ENCODE assay signal across 28 cellular contexts in the genomic region with DNA sequence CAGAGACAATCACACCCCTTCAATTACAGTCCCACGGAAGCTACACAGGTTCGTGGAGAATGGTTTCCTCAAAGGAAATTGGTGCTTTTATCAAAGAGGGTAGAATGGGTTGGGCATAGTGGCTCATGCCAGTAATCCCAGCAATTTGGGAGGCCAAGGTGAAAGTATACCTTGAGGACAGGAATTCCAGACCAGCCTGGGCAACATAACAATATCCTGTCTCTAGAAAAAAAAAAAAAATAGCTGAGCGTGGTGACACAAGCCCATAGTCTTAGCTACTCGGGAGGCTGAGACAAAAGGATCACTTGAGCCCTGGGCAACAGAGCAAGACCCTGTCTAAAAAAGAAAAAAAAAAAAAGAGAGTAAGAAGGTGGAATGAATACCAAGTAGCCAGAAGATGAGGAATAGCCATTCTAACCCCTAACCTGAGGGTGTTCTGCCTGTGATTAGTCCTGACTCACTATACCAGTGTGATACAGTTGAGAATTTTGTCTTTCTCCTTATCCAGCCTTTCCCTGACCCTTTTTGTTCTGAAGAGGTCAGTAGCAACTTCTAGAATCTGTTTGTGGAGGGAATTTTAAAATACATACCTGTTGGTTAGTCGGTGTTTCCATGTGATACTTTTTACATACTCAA.
DNase-seq lines count a peak whose midpoint lies in the region; ATAC-seq, FAIRE-seq and TF ChIP-seq lines count a peak whose summit lies in the region.
"Had no signal": no experiment of that assay in that cellular context is flagged by ENCODE, and none has a peak within 500 bp of the region (broad histone marks: within the 10 kb centered on the region; RNA-seq: fewer than 3 reads in every experiment).

No MANE protein-coding gene starts in this region.

- peak; percentile 4 for DNase-seq in activated CD8-positive, alpha-beta T cell treated with anti-CD3 and anti-CD28 coated beads, Interleukin-2, amount 10 ng/mL, durations not matched to agents 7 days and 5 days
- no peak for DNase-seq in activated CD8-positive, alpha-beta T cell treated with anti-CD3 and anti-CD28 coated beads for 36 hours
- peak; percentile 35 for DNase-seq in astrocyte (ENCODE audit: low read depth)
- DNase-seq in foreskin keratinocyte = peak in 1 of 2 donors; percentile 73
- no peak for DNase-seq in spleen
- no peak for DNase-seq in Right ventricle myocardium inferior (ENCODE audit: missing footprints)
- no peak for DNase-seq in stimulated activated CD4-positive, alpha-beta T cell treated with anti-CD3 and anti-CD28 coated beads, Interleukin-12 subunit alpha, Interleukin-12 subunit beta, amount 100 ng/mL, for 4 hours
- DNase-seq: 8988T; activated CD4-positive, alpha-beta T cell treated with anti-CD3 and anti-CD28 coated beads for 36 hours; activated naive CD4-positive, alpha-beta T cell treated with anti-CD3 and anti-CD28 coated beads, Interleukin-2, amount 50 U/mL, for 16 hours; CD4-positive, CD25-positive, alpha-beta regulatory T cell; DMS79 treated with DMSO at 0.1 percent for 48 hours; H7; natural killer cell; NCI-H1417 treated with DMSO at 0.1 percent for 48 hours; NCI-H2029 treated with DMSO at 0.1 percent for 48 hours; NCI-H69; nucleus accumbens; SHP77 treated with DMSO at 0.1 percent for 48 hours; transverse colon had no signal

- no peak overlapping the region for H3K4me3 Mint-ChIP-seq in activated CD8-positive, alpha-beta T cell treated with anti-CD3 and anti-CD28 coated beads, Interleukin-2, amount 10 ng/mL, durations not matched to agents 7 days and 5 days
- H3K4me3 Mint-ChIP-seq in activated CD8-positive, alpha-beta T cell treated with anti-CD3 and anti-CD28 coated beads for 36 hours = no peak overlapping the region
- no peak overlapping the region for H3K4me3 Mint-ChIP-seq in astrocyte (ENCODE audit: unreplicated experiment)
- H3K4me3 Mint-ChIP-seq: activated CD4-positive, alpha-beta T cell treated with anti-CD3 and anti-CD28 coated beads for 36 hours; activated T-helper 17 cell treated with anti-CD3 and anti-CD28 coated beads, Interleukin-2, amount 50 U/mL, for 72 hours; brain; CD4-positive, CD25-positive, alpha-beta regulatory T cell; natural killer cell; stimulated activated memory B cell treated with anti-CD40 and anti-IgM and Interleukin-4, amounts not matched to agents 10 μg/mL and 1 μg/mL and 100 μg/mL, for 72 hours had no signal

- no peak for TF ChIP-seq CTCF in activated CD8-positive, alpha-beta T cell treated with anti-CD3 and anti-CD28 coated beads for 36 hours (IDR thresholded peaks at IDR 0.05)
- TF ChIP-seq CTCF in astrocyte (IDR thresholded peaks at IDR 0.05; ENCODE audit: insufficient read depth, low read depth, low read length) = no peak
- TF ChIP-seq CTCF in foreskin keratinocyte (conservative IDR thresholded peaks at IDR 0.05) = no peak
- no peak for TF ChIP-seq CTCF in spleen (IDR thresholded peaks at IDR 0.05 in 8 of 11, conservative IDR thresholded peaks at IDR 0.05 in 3 of 11)

- FAIRE-seq in astrocyte (lab: Jason Lieb, UNC) = no peak
- FAIRE-seq: GM19239 had no signal

- no peaks in the 10 kb centered on the region for H3K9me3 ChIP-seq in astrocyte (ENCODE audit: insufficient read depth, low read depth, low read length)
- H3K9me3 ChIP-seq in spleen = no peaks in the 10 kb centered on the region

- H3K27me3 ChIP-seq in astrocyte (ENCODE audit: insufficient read depth, low read length) (no peaks in the 10 kb centered on the region), foreskin keratinocyte (no peaks in the 10 kb centered on the region), spleen (replicated peaks in 1 of 7) (no peaks in the 10 kb centered on the region)
- H3K27me3 ChIP-seq: transverse colon had no signal

- H3K4me1 ChIP-seq in astrocyte (ENCODE audit: insufficient read depth, low read length) (peaks cover 24% of the 10 kb centered on the region), foreskin keratinocyte (peaks cover 21% of the 10 kb centered on the region), spleen (peaks cover 0 to 19% (median 6%) of the 10 kb centered on the region in 6 donors)
- H3K4me1 ChIP-seq: transverse colon had no signal

- H4K20me1 ChIP-seq in astrocyte (ENCODE audit: insufficient read depth, low read length) = no peaks in the 10 kb centered on the region

- POLR2A ChIA-PET in activated CD8-positive, alpha-beta T cell treated with anti-CD3 and anti-CD28 coated beads, Interleukin-2, amount 10 ng/mL, durations not matched to agents 7 days and 5 days (lab: Charles Lee) = interaction anchor here (0.5 kb wide), 1 partner anchor 365 kb away, joined by 3 read pairs; no protein-coding TSS in a partner anchor
- POLR2A ChIA-PET in activated CD8-positive, alpha-beta T cell treated with anti-CD3 and anti-CD28 coated beads for 36 hours (lab: Charles Lee) = no interaction called here

- no peak overlapping the region for H3K4me3 ChIP-seq in astrocyte (ENCODE audit: insufficient read depth, low read depth, low read length)
- no peak overlapping the region for H3K4me3 ChIP-seq in spleen
- H3K4me3 ChIP-seq: transverse colon had no signal

- H3K9me3 Mint-ChIP-seq in activated CD8-positive, alpha-beta T cell treated with anti-CD3 and anti-CD28 coated beads, Interleukin-2, amount 10 ng/mL, durations not matched to agents 7 days and 5 days (ENCODE audit: insufficient read depth) = no peaks in the 10 kb centered on the region
- no peaks in the 10 kb centered on the region for H3K9me3 Mint-ChIP-seq in activated CD8-positive, alpha-beta T cell treated with anti-CD3 and anti-CD28 coated beads for 36 hours
- H3K9me3 Mint-ChIP-seq in astrocyte (ENCODE audit: unreplicated experiment) = peaks cover 3% of the 10 kb centered on the region
- H3K9me3 Mint-ChIP-seq: activated T-helper 17 cell treated with anti-CD3 and anti-CD28 coated beads, Interleukin-2, amount 50 U/mL, for 72 hours; natural killer cell; stimulated activated memory B cell treated with anti-CD40 and anti-IgM and Interleukin-4, amounts not matched to agents 10 μg/mL and 1 μg/mL and 100 μg/mL, for 72 hours had no signal

- intact Hi-C loops in activated CD8-positive, alpha-beta T cell treated with anti-CD3 and anti-CD28 coated beads for 36 hours (cut with micrococcal nuclease) = no loop called here
- intact Hi-C loops in spleen (cut with DNase I; ENCODE audit: low total_unique reads) = no loop called here
- intact Hi-C loops in Right ventricle myocardium inferior (cut with DNase I) = no loop called here

- no peak overlapping the region for H2AFZ ChIP-seq in astrocyte (ENCODE audit: low read depth, low read length)

- H3K27me3 Mint-ChIP-seq in activated CD8-positive, alpha-beta T cell treated with anti-CD3 and anti-CD28 coated beads, Interleukin-2, amount 10 ng/mL, durations not matched to agents 7 days and 5 days (ENCODE audit: low read depth) = no peaks in the 10 kb centered on the region
- peaks cover 4% of the 10 kb centered on the region for H3K27me3 Mint-ChIP-seq in activated CD8-positive, alpha-beta T cell treated with anti-CD3 and anti-CD28 coated beads for 36 hours
- no peaks in the 10 kb centered on the region for H3K27me3 Mint-ChIP-seq in astrocyte (ENCODE audit: low read depth, unreplicated experiment)
- H3K27me3 Mint-ChIP-seq: activated CD4-positive, alpha-beta T cell treated with anti-CD3 and anti-CD28 coated beads for 36 hours; CD4-positive, CD25-positive, alpha-beta regulatory T cell; stimulated activated memory B cell treated with anti-CD40 and anti-IgM and Interleukin-4, amounts not matched to agents 10 μg/mL and 1 μg/mL and 100 μg/mL, for 72 hours had no signal

- TF ChIP-seq POLR2A in spleen (IDR thresholded peaks at IDR 0.05) = no peak

- H3K27ac ChIP-seq in astrocyte (ENCODE audit: low read depth, low read length) (no peak overlapping the region), foreskin keratinocyte (no peak overlapping the region), spleen (no peak overlapping the region)
- H3K27ac ChIP-seq: HL-60, KMS-11, transverse colon, VCaP had no signal

- 69 to 83% (median 74%) methylated on average over 5 of the region's 5 CpGs for WGBS in spleen, 5 donors

- no peak overlapping the region for H3K4me2 ChIP-seq in astrocyte (ENCODE audit: low read length)
- H3K4me2 ChIP-seq: KMS-11 had no signal

- no peak overlapping the region for H3K27ac Mint-ChIP-seq in activated CD8-positive, alpha-beta T cell treated with anti-CD3 and anti-CD28 coated beads, Interleukin-2, amount 10 ng/mL, durations not matched to agents 7 days and 5 days
- no peak overlapping the region for H3K27ac Mint-ChIP-seq in activated CD8-positive, alpha-beta T cell treated with anti-CD3 and anti-CD28 coated beads for 36 hours
- H3K27ac Mint-ChIP-seq in astrocyte (ENCODE audit: unreplicated experiment) = no peak overlapping the region
- H3K27ac Mint-ChIP-seq: activated CD4-positive, alpha-beta T cell treated with anti-CD3 and anti-CD28 coated beads for 36 hours; activated T-helper 17 cell treated with anti-CD3 and anti-CD28 coated beads, Interleukin-2, amount 50 U/mL, for 72 hours; brain; CD4-positive, CD25-positive, alpha-beta regulatory T cell; natural killer cell; stimulated activated memory B cell treated with anti-CD40 and anti-IgM and Interleukin-4, amounts not matched to agents 10 μg/mL and 1 μg/mL and 100 μg/mL, for 72 hours had no signal

- H3K9ac ChIP-seq in astrocyte (ENCODE audit: low read length) = no peak overlapping the region
- H3K9ac ChIP-seq: KMS-11 had no signal

- CTCF ChIA-PET in activated CD8-positive, alpha-beta T cell treated with anti-CD3 and anti-CD28 coated beads, Interleukin-2, amount 10 ng/mL, durations not matched to agents 7 days and 5 days (lab: Charles Lee) = interaction anchor here (0.6 kb wide), 1 partner anchor 11 kb away, joined by 3 read pairs; no protein-coding TSS in a partner anchor
- CTCF ChIA-PET in activated CD8-positive, alpha-beta T cell treated with anti-CD3 and anti-CD28 coated beads for 36 hours (lab: Charles Lee) = interaction anchor here (1.0 kb wide), 1 partner anchor 201 kb away, joined by 3 read pairs; no protein-coding TSS in a partner anchor

- no peaks in the 10 kb centered on the region for H3K79me2 ChIP-seq in astrocyte (ENCODE audit: insufficient read depth, low read length)

- ATAC-seq in activated CD8-positive, alpha-beta T cell treated with anti-CD3 and anti-CD28 coated beads, Interleukin-2, amount 10 ng/mL, durations not matched to agents 7 days and 5 days = no peak
- no peak for ATAC-seq in activated CD8-positive, alpha-beta T cell treated with anti-CD3 and anti-CD28 coated beads for 36 hours
- ATAC-seq in foreskin keratinocyte (peak; percentile 69), HG03520 (IDR thresholded peaks at IDR 0.05; ENCODE audit: unreplicated experiment) (no peak), Right ventricle myocardium inferior (no peak)
- ATAC-seq: activated CD4-positive, alpha-beta T cell treated with anti-CD3 and anti-CD28 coated beads for 36 hours; activated T-helper 17 cell treated with anti-CD3 and anti-CD28 coated beads, Interleukin-2, amount 50 U/mL, for 72 hours; natural killer cell; stimulated activated memory B cell treated with anti-CD40 and anti-IgM and Interleukin-4, amounts not matched to agents 10 μg/mL and 1 μg/mL and 100 μg/mL, for 72 hours had no signal

- H3K36me3 ChIP-seq in astrocyte (ENCODE audit: insufficient read depth, low read length) = no peaks in the 10 kb centered on the region
- no peaks in the 10 kb centered on the region for H3K36me3 ChIP-seq in spleen
- H3K36me3 ChIP-seq: transverse colon had no signal

- H3K36me3 Mint-ChIP-seq in activated CD8-positive, alpha-beta T cell treated with anti-CD3 and anti-CD28 coated beads, Interleukin-2, amount 10 ng/mL, durations not matched to agents 7 days and 5 days (ENCODE audit: low read depth) = no peaks in the 10 kb centered on the region
- no peaks in the 10 kb centered on the region for H3K36me3 Mint-ChIP-seq in activated CD8-positive, alpha-beta T cell treated with anti-CD3 and anti-CD28 coated beads for 36 hours (ENCODE audit: low read depth)
- H3K36me3 Mint-ChIP-seq in astrocyte (ENCODE audit: low read depth, unreplicated experiment) = peaks cover 10% of the 10 kb centered on the region
- H3K36me3 Mint-ChIP-seq: brain; CD4-positive, CD25-positive, alpha-beta regulatory T cell; natural killer cell; stimulated activated memory B cell treated with anti-CD40 and anti-IgM and Interleukin-4, amounts not matched to agents 10 μg/mL and 1 μg/mL and 100 μg/mL, for 72 hours had no signal

- no peaks in the 10 kb centered on the region for H3K4me1 Mint-ChIP-seq in activated CD8-positive, alpha-beta T cell treated with anti-CD3 and anti-CD28 coated beads, Interleukin-2, amount 10 ng/mL, durations not matched to agents 7 days and 5 days (ENCODE audit: low read depth)
- peaks cover 6% of the 10 kb centered on the region for H3K4me1 Mint-ChIP-seq in activated CD8-positive, alpha-beta T cell treated with anti-CD3 and anti-CD28 coated beads for 36 hours (ENCODE audit: low read depth)
- peaks cover 19% of the 10 kb centered on the region for H3K4me1 Mint-ChIP-seq in astrocyte (ENCODE audit: low read depth, unreplicated experiment)
- H3K4me1 Mint-ChIP-seq: brain; CD4-positive, CD25-positive, alpha-beta regulatory T cell; natural killer cell had no signal

Comparison
In these comparisons a context has a peak if more than half of its experiments do, and no peak if none do; other contexts are left out.
1. DNase-seq: peak in activated CD8-positive, alpha-beta T cell treated with anti-CD3 and anti-CD28 coated beads, Interleukin-2, amount 10 ng/mL, durations not matched to agents 7 days and 5 days (single experiment) and astrocyte (single experiment); none in activated CD8-positive, alpha-beta T cell treated with anti-CD3 and anti-CD28 coated beads for 36 hours (single experiment), spleen (single experiment), Right ventricle myocardium inferior (single experiment) and stimulated activated CD4-positive, alpha-beta T cell treated with anti-CD3 and anti-CD28 coated beads, Interleukin-12 subunit alpha, Interleukin-12 subunit beta, amount 100 ng/mL, for 4 hours (single experiment).